In genomic region chr1:14599173-14599754, GRCh38 we compare ENCODE assay signal across 2 cellular contexts.
TF ChIP-seq lines count a peak whose summit lies in the region.

No MANE protein-coding gene starts in this region.

TF ChIP-seq in GM23338, 12 proteins besides CTCF, POLR2A, EP300 and RAD21 (continued from another document):
- TF ChIP-seq, protein P1, sequence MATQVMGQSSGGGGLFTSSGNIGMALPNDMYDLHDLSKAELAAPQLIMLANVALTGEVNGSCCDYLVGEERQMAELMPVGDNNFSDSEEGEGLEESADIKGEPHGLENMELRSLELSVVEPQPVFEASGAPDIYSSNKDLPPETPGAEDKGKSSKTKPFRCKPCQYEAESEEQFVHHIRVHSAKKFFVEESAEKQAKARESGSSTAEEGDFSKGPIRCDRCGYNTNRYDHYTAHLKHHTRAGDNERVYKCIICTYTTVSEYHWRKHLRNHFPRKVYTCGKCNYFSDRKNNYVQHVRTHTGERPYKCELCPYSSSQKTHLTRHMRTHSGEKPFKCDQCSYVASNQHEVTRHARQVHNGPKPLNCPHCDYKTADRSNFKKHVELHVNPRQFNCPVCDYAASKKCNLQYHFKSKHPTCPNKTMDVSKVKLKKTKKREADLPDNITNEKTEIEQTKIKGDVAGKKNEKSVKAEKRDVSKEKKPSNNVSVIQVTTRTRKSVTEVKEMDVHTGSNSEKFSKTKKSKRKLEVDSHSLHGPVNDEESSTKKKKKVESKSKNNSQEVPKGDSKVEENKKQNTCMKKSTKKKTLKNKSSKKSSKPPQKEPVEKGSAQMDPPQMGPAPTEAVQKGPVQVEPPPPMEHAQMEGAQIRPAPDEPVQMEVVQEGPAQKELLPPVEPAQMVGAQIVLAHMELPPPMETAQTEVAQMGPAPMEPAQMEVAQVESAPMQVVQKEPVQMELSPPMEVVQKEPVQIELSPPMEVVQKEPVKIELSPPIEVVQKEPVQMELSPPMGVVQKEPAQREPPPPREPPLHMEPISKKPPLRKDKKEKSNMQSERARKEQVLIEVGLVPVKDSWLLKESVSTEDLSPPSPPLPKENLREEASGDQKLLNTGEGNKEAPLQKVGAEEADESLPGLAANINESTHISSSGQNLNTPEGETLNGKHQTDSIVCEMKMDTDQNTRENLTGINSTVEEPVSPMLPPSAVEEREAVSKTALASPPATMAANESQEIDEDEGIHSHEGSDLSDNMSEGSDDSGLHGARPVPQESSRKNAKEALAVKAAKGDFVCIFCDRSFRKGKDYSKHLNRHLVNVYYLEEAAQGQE (IDR thresholded peaks at IDR 0.05; ENCODE audit: unreplicated experiment) = no peak
- TF ChIP-seq ZNF462 (CRISPR knock-in tag; IDR thresholded peaks at IDR 0.05) (no peak), ZNF331 (CRISPR knock-in tag; IDR thresholded peaks at IDR 0.05; ENCODE audit: low read depth) (no peak), EZH2 (IDR thresholded peaks at IDR 0.05; ENCODE audit: low read depth, unreplicated experiment) (no peak), CREB1 (CRISPR knock-in tag; IDR thresholded peaks at IDR 0.05; ENCODE audit: low read depth) (no peak), ZNF114 (CRISPR knock-in tag; IDR thresholded peaks at IDR 0.05) (no peak), ETS1 (IDR thresholded peaks at IDR 0.05) (no peak), STAT1 (IDR thresholded peaks at IDR 0.05; ENCODE audit: unreplicated experiment) (no peak), EZH2phosphoT487 (IDR thresholded peaks at IDR 0.05; ENCODE audit: unreplicated experiment) (no peak)

TF ChIP-seq in SK-N-SH, 30 proteins besides CTCF, POLR2A, EP300 and RAD21 (continued from another document):
- no peak for TF ChIP-seq ZBTB33 (IDR thresholded peaks at IDR 0.05; ENCODE audit: borderline replicate concordance, low read depth)
- no peak for TF ChIP-seq EZH2phosphoT487 (IDR thresholded peaks at IDR 0.05; ENCODE audit: borderline replicate concordance, low read depth)
- no peak for TF ChIP-seq YY1 (IDR thresholded peaks at IDR 0.05; ENCODE audit: low read depth)
- TF ChIP-seq MXI1 (IDR thresholded peaks at IDR 0.05; ENCODE audit: low read depth, low read length) = no peak
- TF ChIP-seq TEAD4 (IDR thresholded peaks at IDR 0.05; ENCODE audit: borderline replicate concordance, insufficient read depth) = no peak
- no peak for TF ChIP-seq GATA2 (CRISPR knock-in tag; IDR thresholded peaks at IDR 0.05)
- TF ChIP-seq NFIC (IDR thresholded peaks at IDR 0.05; ENCODE audit: borderline replicate concordance) = no peak
- TF ChIP-seq JUND (IDR thresholded peaks at IDR 0.05) = no peak
- TF ChIP-seq ELF1 (IDR thresholded peaks at IDR 0.05) = no peak
- TF ChIP-seq TAF1 (IDR thresholded peaks at IDR 0.05; ENCODE audit: borderline replicate concordance, low read depth, low read length) = no peak
- TF ChIP-seq SMC3 (IDR thresholded peaks at IDR 0.05; ENCODE audit: low read depth, low read length) = no peak
- no peak for TF ChIP-seq SIN3A (IDR thresholded peaks at IDR 0.05; ENCODE audit: borderline replicate concordance, low read depth, low read length)
